9 cellular contexts compared by ENCODE assay signal in the genomic region with DNA sequence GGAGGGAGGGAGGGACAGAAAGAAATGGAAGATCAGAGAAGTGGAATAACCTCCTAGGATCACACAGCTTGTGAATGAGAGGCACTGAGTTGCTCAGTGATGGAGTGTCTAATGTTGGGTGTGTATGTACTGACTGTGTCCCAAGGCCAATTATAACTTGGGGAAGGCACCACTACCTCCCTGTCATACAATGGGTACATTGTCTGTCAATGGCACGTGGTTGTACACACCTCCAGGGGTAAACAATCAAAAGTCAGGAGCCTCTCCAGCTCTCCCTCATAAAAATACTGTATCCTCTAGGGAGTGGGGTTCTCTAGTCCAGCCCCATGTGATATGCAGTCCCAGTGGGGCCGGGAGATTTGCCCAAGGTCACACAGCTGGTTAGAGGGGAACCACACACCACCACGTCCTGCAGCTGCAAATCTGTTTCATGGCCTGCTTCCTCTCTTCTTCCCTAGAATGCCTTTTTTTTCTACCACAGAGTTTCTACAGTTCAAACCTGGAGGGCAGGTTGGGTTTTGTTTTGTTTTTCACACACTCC.
DNase-seq lines count a peak whose midpoint lies in the region; ATAC-seq lines count a peak whose summit lies in the region.
"Had no signal": no experiment of that assay in that cellular context is flagged by ENCODE, and none has a peak within 500 bp of the region (broad histone marks: within the 10 kb centered on the region; RNA-seq: fewer than 3 reads in every experiment).

No MANE protein-coding gene starts in this region.

- H3K4me3 Mint-ChIP-seq in naive B cell: peak overlapping the region; percentile 4 to 76 (median 50)

- DNase-seq in NCI-H1436 (lab: John Stamatoyannopoulos, UW) (peak; percentile 31), naive B cell (peak; percentile 80), dedifferentiated amniotic fluid mesenchymal stem cell (ENCODE audit: extremely low spot score) (no peak), SHP77 treated with DMSO at 0.1 percent for 48 hours (lab: John Stamatoyannopoulos, UW) (no peak)
- DNase-seq in activated CD8-positive, alpha-beta memory T cell treated with anti-CD3 and anti-CD28 coated beads, Interleukin-2, amount 50 U/mL, for 48 hours: no peak
- DNase-seq in activated naive CD4-positive, alpha-beta T cell treated with Interleukin-2 at 50 U/mL for 16 hours: no peak

- no peaks in the 10 kb centered on the region for H3K27me3 Mint-ChIP-seq in naive B cell

- H3K9me3 Mint-ChIP-seq in naive B cell: no peaks in the 10 kb centered on the region

- H3K4me1 Mint-ChIP-seq in naive B cell: peaks cover 63 to 81% (median 74%) of the 10 kb centered on the region in 3 donors

- H3K27ac Mint-ChIP-seq in naive B cell: peak overlapping the region; percentile 26 to 93 (median 82)

- no peaks in the 10 kb centered on the region for H3K36me3 Mint-ChIP-seq in naive B cell

- ATAC-seq in GM18870 (IDR thresholded peaks at IDR 0.05; ENCODE audit: unreplicated experiment): peak; percentile 80
- peak; percentile 91 for ATAC-seq in HG02759 (IDR thresholded peaks at IDR 0.05; ENCODE audit: unreplicated experiment)
- ATAC-seq in naive B cell (ENCODE audit: low read depth in 2 of 2): peak; percentile 93 to 95
- ATAC-seq: K562 had no signal

Comparison
In these comparisons a context has a peak if more than half of its experiments do, and no peak if none do; other contexts are left out.
1. DNase-seq: peak in NCI-H1436 (single experiment) and naive B cell (single experiment); none in activated CD8-positive, alpha-beta memory T cell treated with anti-CD3 and anti-CD28 coated beads, Interleukin-2, amount 50 U/mL, for 48 hours (single experiment), dedifferentiated amniotic fluid mesenchymal stem cell (single experiment), SHP77 treated with DMSO at 0.1 percent for 48 hours (single experiment) and activated naive CD4-positive, alpha-beta T cell treated with Interleukin-2 at 50 U/mL for 16 hours (single experiment).
2. Peak in every context shown above with its lines, with median percentiles within 50 percentile points of each other: ATAC-seq.